In the genomic region with DNA sequence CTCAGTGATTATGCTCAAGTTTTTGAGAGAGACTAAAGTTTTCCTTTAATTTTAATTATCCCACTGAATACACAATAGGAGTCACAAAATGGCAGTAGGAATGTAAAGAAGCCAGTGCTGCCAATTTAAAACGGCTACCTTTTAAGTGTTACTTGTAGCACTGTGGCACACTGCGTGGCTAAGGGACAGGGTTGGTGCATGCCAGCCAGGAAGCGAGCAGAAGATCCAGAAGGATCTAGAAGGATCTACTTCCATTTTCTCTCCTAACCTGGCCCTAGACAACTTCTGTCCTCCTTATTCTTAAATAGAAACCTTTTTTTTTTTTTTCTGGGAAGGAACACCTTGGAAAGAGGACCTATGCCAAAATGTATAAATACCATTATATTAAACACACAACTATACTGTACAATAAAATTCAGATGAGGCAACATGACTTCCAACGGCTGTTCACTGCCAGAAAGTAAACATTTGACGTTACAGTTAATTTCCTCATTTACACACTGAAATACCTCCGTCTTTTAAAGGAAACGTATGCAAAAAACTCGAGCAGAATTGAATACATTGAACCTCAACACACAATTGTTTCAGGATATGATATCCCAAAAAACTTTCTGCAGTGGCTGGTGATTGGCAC, we compare ENCODE assay signal across 18 cellular contexts. TPM values are rescaled to one million over a fixed set of nuclear protein-coding genes. Genes with fewer than 3 reads are reported as not detected.
DNase-seq lines count a peak whose midpoint lies in the region; ATAC-seq, FAIRE-seq and TF ChIP-seq lines count a peak whose summit lies in the region.
"Had no signal": no experiment of that assay in that cellular context is flagged by ENCODE, and none has a peak within 500 bp of the region (broad histone marks: within the 10 kb centered on the region; RNA-seq: fewer than 3 reads in every experiment).

No MANE protein-coding gene starts in this region.

- peak; percentile 37 for FAIRE-seq in GM19239 (lab: Jason Lieb, UNC)

- no peaks in the 10 kb centered on the region for H3K4me1 Mint-ChIP-seq in effector memory CD8-positive, alpha-beta T cell (ENCODE audit: low read depth in 2 of 2)
- H3K4me1 Mint-ChIP-seq in activated T-helper 1 cell treated with anti-CD3 and anti-CD28 coated beads, Interleukin-12 subunit alpha, Interleukin-12 subunit beta, Interleukin-2, Interleukin-4 antibody, amounts not matched to agents 30 ng/mL and 10 ng/mL and 1 ng/mL, durations not matched to agents 14 hours and 24 hours and 36 hours (ENCODE audit: low read depth), result no peaks in the 10 kb centered on the region

- no peaks in the 10 kb centered on the region for H3K36me3 Mint-ChIP-seq in effector memory CD8-positive, alpha-beta T cell (ENCODE audit: insufficient read depth)
- H3K36me3 Mint-ChIP-seq in activated T-helper 1 cell treated with anti-CD3 and anti-CD28 coated beads, Interleukin-12 subunit alpha, Interleukin-12 subunit beta, Interleukin-2, Interleukin-4 antibody, amounts not matched to agents 30 ng/mL and 10 ng/mL and 1 ng/mL, durations not matched to agents 14 hours and 24 hours and 36 hours (ENCODE audit: low read depth), result no peaks in the 10 kb centered on the region
- H3K36me3 Mint-ChIP-seq: CD8-positive, alpha-beta T cell had no signal

- H3K4me3 Mint-ChIP-seq in effector memory CD8-positive, alpha-beta T cell, result no peak overlapping the region
- no peak overlapping the region for H3K4me3 Mint-ChIP-seq in activated T-helper 1 cell treated with anti-CD3 and anti-CD28 coated beads, Interleukin-12 subunit alpha, Interleukin-12 subunit beta, Interleukin-2, Interleukin-4 antibody, amounts not matched to agents 30 ng/mL and 10 ng/mL and 1 ng/mL, durations not matched to agents 14 hours and 24 hours and 36 hours
- H3K4me3 Mint-ChIP-seq: CD8-positive, alpha-beta T cell had no signal

- no peak overlapping the region for H3K27ac ChIP-seq in PC-9
- H3K27ac ChIP-seq in left ventricle myocardium inferior (replicated peaks), result no peak overlapping the region
- H3K27ac ChIP-seq: BLaER1, GM23248, HL-60 had no signal

- H3K4me2 ChIP-seq in PC-9, result no peak overlapping the region
- H3K4me2 ChIP-seq: BLaER1 had no signal

- no peaks in the 10 kb centered on the region for H3K79me2 ChIP-seq in PC-9 (ENCODE audit: low read depth)

- no peak for TF ChIP-seq CTCF in PC-9 (conservative IDR thresholded peaks at IDR 0.05)
- TF ChIP-seq CTCF in left ventricle myocardium inferior (IDR thresholded peaks at IDR 0.05; ENCODE audit: borderline replicate concordance), result no peak

- intact Hi-C loops in PC-9 (cut with micrococcal nuclease; ENCODE audit: unreplicated experiment) (no loop called here), left colon (cut with DNase I, micrococcal nuclease) (no loop called here), left ventricle myocardium inferior (cut with micrococcal nuclease) (no loop called here)
- intact Hi-C loops in activated T-helper 1 cell treated with anti-CD3 and anti-CD28 coated beads, Interleukin-12 subunit alpha, Interleukin-12 subunit beta, Interleukin-2, Interleukin-4 antibody, amounts not matched to agents 30 ng/mL and 10 ng/mL and 1 ng/mL, durations not matched to agents 14 hours and 24 hours and 36 hours (cut with micrococcal nuclease), result no loop called here

- H3F3A ChIP-seq in PC-9 (ENCODE audit: insufficient read depth, low read depth), result peaks cover 9% of the 10 kb centered on the region; the same call in 1 of the 2 replicates

- H3K27me3 ChIP-seq in PC-9 (ENCODE audit: insufficient read depth, low read depth) (no peaks in the 10 kb centered on the region), left ventricle myocardium inferior (ENCODE audit: low read depth) (no peaks in the 10 kb centered on the region)

- DNase-seq in GM19239 (ENCODE audit: insufficient read length, low spot score), result no peak
- DNase-seq in PC-9, result no peak
- no peak for DNase-seq in left colon
- DNase-seq in effector memory CD8-positive, alpha-beta T cell, result no peak
- DNase-seq in NCI-H510A (lab: John Stamatoyannopoulos, UW), result no peak
- DNase-seq in activated T-helper 1 cell treated with anti-CD3 and anti-CD28 coated beads, Interleukin-12 subunit alpha, Interleukin-12 subunit beta, Interleukin-2, Interleukin-4 antibody, amounts not matched to agents 30 ng/mL and 10 ng/mL and 1 ng/mL, durations not matched to agents 14 hours and 24 hours and 36 hours (ENCODE audit: low spot score), result no peak
- no peak for DNase-seq in left ventricle myocardium inferior
- DNase-seq: 8988T; Calu3; CD8-positive, alpha-beta T cell; DMS79 treated with DMSO at 0.1 percent for 48 hours; GF-D8; GM23248 had no signal

- no peaks in the 10 kb centered on the region for H3K27me3 Mint-ChIP-seq in effector memory CD8-positive, alpha-beta T cell
- H3K27me3 Mint-ChIP-seq in activated T-helper 1 cell treated with anti-CD3 and anti-CD28 coated beads, Interleukin-12 subunit alpha, Interleukin-12 subunit beta, Interleukin-2, Interleukin-4 antibody, amounts not matched to agents 30 ng/mL and 10 ng/mL and 1 ng/mL, durations not matched to agents 14 hours and 24 hours and 36 hours (ENCODE audit: insufficient read depth), result no peaks in the 10 kb centered on the region

- H2AFZ ChIP-seq in PC-9, result 0 out of 2 replicates have a peak overlapping the region, but pooled peaks have one; percentile 30
- H2AFZ ChIP-seq: GM23248 had no signal

- H3K9me3 Mint-ChIP-seq in effector memory CD8-positive, alpha-beta T cell, result no peaks in the 10 kb centered on the region
- H3K9me3 Mint-ChIP-seq in activated T-helper 1 cell treated with anti-CD3 and anti-CD28 coated beads, Interleukin-12 subunit alpha, Interleukin-12 subunit beta, Interleukin-2, Interleukin-4 antibody, amounts not matched to agents 30 ng/mL and 10 ng/mL and 1 ng/mL, durations not matched to agents 14 hours and 24 hours and 36 hours, result no peaks in the 10 kb centered on the region
- H3K9me3 Mint-ChIP-seq: CD8-positive, alpha-beta T cell had no signal

- H3K36me3 ChIP-seq in PC-9 (ENCODE audit: low read depth) (no peaks in the 10 kb centered on the region), left ventricle myocardium inferior (no peaks in the 10 kb centered on the region)
- H3K36me3 ChIP-seq: BLaER1, HAP-1 had no signal

- H3K9me3 ChIP-seq in PC-9 (ENCODE audit: insufficient read depth, low read depth), result no peaks in the 10 kb centered on the region
- H3K9me3 ChIP-seq in left ventricle myocardium inferior (replicated peaks), result no peaks in the 10 kb centered on the region
- H3K9me3 ChIP-seq: BLaER1, HAP-1 had no signal

- no peak overlapping the region for H3K27ac Mint-ChIP-seq in effector memory CD8-positive, alpha-beta T cell
- H3K27ac Mint-ChIP-seq in activated T-helper 1 cell treated with anti-CD3 and anti-CD28 coated beads, Interleukin-12 subunit alpha, Interleukin-12 subunit beta, Interleukin-2, Interleukin-4 antibody, amounts not matched to agents 30 ng/mL and 10 ng/mL and 1 ng/mL, durations not matched to agents 14 hours and 24 hours and 36 hours, result no peak overlapping the region
- H3K27ac Mint-ChIP-seq: CD8-positive, alpha-beta T cell had no signal

- peak; percentile 93 for ATAC-seq in left colon
- ATAC-seq in effector memory CD8-positive, alpha-beta T cell (replicated peaks), result no peak
- ATAC-seq: CD8-positive, alpha-beta T cell had no signal

- H3K4me3 ChIP-seq in PC-9 (no peak overlapping the region), left ventricle myocardium inferior (no peak overlapping the region)
- H3K4me3 ChIP-seq: BLaER1, GM23248, HAP-1 had no signal

- H3K9me2 ChIP-seq in PC-9 (ENCODE audit: insufficient read depth), result no peaks in the 10 kb centered on the region

- no TSS peak for BruUV-seq in PC-9 (replicated peaks; lab: Mats Ljungman, UMichigan)

- CTCF ChIA-PET in PC-9 (lab: Charles Lee), result interaction anchor here (0.6 kb wide), 1 partner anchor 46 kb away, joined by 3 read pairs; no protein-coding TSS in a partner anchor

- POLR2A ChIA-PET in PC-9 (lab: Charles Lee; ENCODE audit: unreplicated experiment), result no interaction called here

- H4K20me1 ChIP-seq in PC-9 (ENCODE audit: insufficient read depth), result no peaks in the 10 kb centered on the region

- H3K4me1 ChIP-seq in PC-9 (replicated peaks; ENCODE audit: insufficient read depth) (peaks cover 18% of the 10 kb centered on the region), left ventricle myocardium inferior (no peaks in the 10 kb centered on the region)
- H3K4me1 ChIP-seq: HAP-1 had no signal

RNA-seq across cellular contexts. Expression of gene USP26, which starts 2.7 kb away (rescaled TPM):
- total RNA-seq in PC-9 (2021) (not detected in 2 replicates), left colon (not detected), left ventricle myocardium inferior (not detected)
- not detected in 2 replicates for total RNA-seq in activated T-helper 1 cell treated with anti-CD3 and anti-CD28 coated beads, Interleukin-12 subunit alpha, Interleukin-12 subunit beta, Interleukin-2, Interleukin-4 antibody, amounts not matched to agents 30 ng/mL and 10 ng/mL and 1 ng/mL, durations not matched to agents 14 hours and 24 hours and 36 hours
- total RNA-seq: A673; Calu3; CD8-positive, alpha-beta T cell; GM23248; H4 had no signal
